ENCODE assay signal across 7 cellular contexts in the genomic region with DNA sequence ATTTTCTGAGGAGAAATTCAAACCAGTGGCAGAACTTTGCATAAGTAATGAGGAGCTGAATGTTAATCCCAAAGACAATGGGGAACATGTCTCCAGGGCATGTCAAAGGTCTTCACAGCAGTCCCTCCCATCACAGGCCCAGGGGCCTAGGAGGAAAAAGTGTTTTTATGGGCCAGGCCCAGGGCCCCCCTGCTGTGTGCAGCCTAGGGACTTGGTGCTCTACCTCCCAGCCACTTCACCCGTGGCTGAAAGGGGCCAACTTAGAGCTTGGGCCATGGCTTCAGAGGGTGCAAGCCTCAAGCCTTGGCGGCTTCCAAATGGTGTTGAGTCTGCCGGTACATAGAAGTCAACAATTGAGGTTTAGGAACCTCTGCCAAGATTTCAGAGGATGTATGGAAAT.
"Had no signal": no experiment of that assay in that cellular context is flagged by ENCODE, and none has a peak within 500 bp of the region (broad histone marks: within the 10 kb centered on the region; RNA-seq: fewer than 3 reads in every experiment).

No MANE protein-coding gene starts in this region.

- H3K4me3 ChIP-seq: GM23248, HAP-1, K562 had no signal

- DNase-seq: GM23248, GOT3, H7, IMR-90 had no signal

- ATAC-seq: HCT116, K562 had no signal

- H3K9me3 ChIP-seq: HAP-1 had no signal

- H3K4me1 ChIP-seq: HAP-1 had no signal

- H3K36me3 ChIP-seq: HAP-1 had no signal

- H3K27ac ChIP-seq: GM23248 had no signal
